ENCODE assay signal across 8 cellular contexts in the genomic region with DNA sequence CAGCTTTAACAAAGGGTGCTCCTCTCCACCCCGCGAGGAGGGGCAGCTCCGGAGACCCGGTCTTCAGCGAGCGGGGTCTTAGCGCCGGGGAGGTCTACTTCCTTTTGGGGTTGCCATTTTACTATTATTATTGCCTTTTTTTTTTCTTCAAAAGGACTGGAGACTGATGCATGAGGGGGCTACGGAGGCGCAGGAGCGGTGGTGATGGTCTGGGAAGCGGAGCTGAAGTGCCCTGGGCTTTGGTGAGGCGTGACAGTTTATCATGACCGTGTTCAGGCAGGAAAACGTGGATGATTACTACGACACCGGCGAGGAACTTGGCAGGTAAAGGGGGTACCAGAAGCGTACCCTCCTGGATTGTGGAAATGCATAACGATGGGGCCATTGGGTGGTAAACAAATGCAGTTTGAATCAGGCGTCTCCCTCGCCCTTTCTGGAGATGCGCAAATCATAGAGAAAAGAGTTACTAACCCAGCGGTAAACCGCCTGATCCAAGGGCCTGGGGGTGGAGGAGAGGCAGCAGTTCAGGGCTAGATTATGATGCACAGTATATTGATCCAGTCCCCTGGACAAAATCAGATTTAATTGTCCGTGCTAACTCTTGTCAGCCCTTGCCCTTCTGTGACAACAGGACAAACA. TPM values are rescaled to one million over a fixed set of nuclear protein-coding genes. Genes with fewer than 3 reads are reported as not detected.
DNase-seq lines count a peak whose midpoint lies in the region; ATAC-seq and TF ChIP-seq lines count a peak whose summit lies in the region.

No MANE protein-coding gene starts in this region.

- no peak for ATAC-seq in WTC11
- no peak for ATAC-seq in GM18873 (IDR thresholded peaks at IDR 0.05; ENCODE audit: low FRiP score, unreplicated experiment)

- DNase-seq in NCI-H2171 treated with DMSO at 0.1 percent for 48 hours (lab: John Stamatoyannopoulos, UW) (peak; percentile 42), NCI-H2171 (lab: John Stamatoyannopoulos, UW) (no peak), WTC11 (ENCODE audit: low spot score) (no peak), superior temporal gyrus (ENCODE audit: extremely low spot score) (no peak), GM19238 (ENCODE audit: insufficient read length, low spot score) (no peak)
- peak; percentile 38 for DNase-seq in stimulated activated CD8-positive, alpha-beta memory T cell treated with anti-CD3 and anti-CD28 coated beads, Interleukin-4, amount 100 ng/mL, for 48 hours

- peak overlapping the region; percentile 92 for H3K4me3 Mint-ChIP-seq in WTC11

- H3K9me3 Mint-ChIP-seq in WTC11 = no peaks in the 10 kb centered on the region

- H3K27me3 Mint-ChIP-seq in WTC11 (ENCODE audit: low read depth) = 0 out of 2 replicates have a peak, but pooled peaks cover under 1% of the 10 kb centered on the region

- CTCF ChIA-PET in WTC11 (lab: Charles Lee) = interaction anchor here (4.1 kb wide), 1 partner anchor 162 kb away, joined by 39 read pairs; no protein-coding TSS in a partner anchor

- peak overlapping the region; percentile 78 for H3K4me3 ChIP-seq in iPS-15b (ENCODE audit: low read depth, low read length)

- H3K27ac Mint-ChIP-seq in WTC11 = peak overlapping the region; percentile 74

- peak overlapping the region; percentile 83 for H3K9ac ChIP-seq in iPS-15b (ENCODE audit: low read depth, low read length)

- peaks cover 46% of the 10 kb centered on the region for H3K4me1 Mint-ChIP-seq in WTC11

- POLR2A ChIA-PET in WTC11 (lab: Charles Lee) = interaction anchor here (1.0 to 2.2 kb wide), 2 partner anchors 10 to 161 kb away, joined by 3 to 19 read pairs; no protein-coding TSS in a partner anchor

- peaks cover 15% of the 10 kb centered on the region for H3K36me3 Mint-ChIP-seq in WTC11

- H3K9me3 ChIP-seq in iPS-15b (ENCODE audit: control insufficient read depth, insufficient read depth, low read length) = no peaks in the 10 kb centered on the region

- H3K4me1 ChIP-seq in iPS-15b (ENCODE audit: control insufficient read depth, insufficient read depth, low read length) = peaks cover 4% of the 10 kb centered on the region

- H3K36me3 ChIP-seq in iPS-15b (ENCODE audit: control insufficient read depth, insufficient read depth, low read length) = no peaks in the 10 kb centered on the region

- peaks cover 4% of the 10 kb centered on the region for H3K27me3 ChIP-seq in iPS-15b (ENCODE audit: control insufficient read depth, insufficient read depth, low read length)

- TF ChIP-seq CTCF in WTC11 (IDR thresholded peaks at IDR 0.05) = no peak

TF ChIP-seq in WTC11, 78 proteins besides CTCF, POLR2A, EP300 and RAD21:
- TF ChIP-seq, protein P1, sequence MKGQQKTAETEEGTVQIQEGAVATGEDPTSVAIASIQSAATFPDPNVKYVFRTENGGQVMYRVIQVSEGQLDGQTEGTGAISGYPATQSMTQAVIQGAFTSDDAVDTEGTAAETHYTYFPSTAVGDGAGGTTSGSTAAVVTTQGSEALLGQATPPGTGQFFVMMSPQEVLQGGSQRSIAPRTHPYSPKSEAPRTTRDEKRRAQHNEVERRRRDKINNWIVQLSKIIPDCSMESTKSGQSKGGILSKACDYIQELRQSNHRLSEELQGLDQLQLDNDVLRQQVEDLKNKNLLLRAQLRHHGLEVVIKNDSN (CRISPR knock-in tag; IDR thresholded peaks at IDR 0.05) = 0 out of 2 replicates have a peak, but pooled peaks have one; percentile 2
- TF ChIP-seq, protein P2, sequence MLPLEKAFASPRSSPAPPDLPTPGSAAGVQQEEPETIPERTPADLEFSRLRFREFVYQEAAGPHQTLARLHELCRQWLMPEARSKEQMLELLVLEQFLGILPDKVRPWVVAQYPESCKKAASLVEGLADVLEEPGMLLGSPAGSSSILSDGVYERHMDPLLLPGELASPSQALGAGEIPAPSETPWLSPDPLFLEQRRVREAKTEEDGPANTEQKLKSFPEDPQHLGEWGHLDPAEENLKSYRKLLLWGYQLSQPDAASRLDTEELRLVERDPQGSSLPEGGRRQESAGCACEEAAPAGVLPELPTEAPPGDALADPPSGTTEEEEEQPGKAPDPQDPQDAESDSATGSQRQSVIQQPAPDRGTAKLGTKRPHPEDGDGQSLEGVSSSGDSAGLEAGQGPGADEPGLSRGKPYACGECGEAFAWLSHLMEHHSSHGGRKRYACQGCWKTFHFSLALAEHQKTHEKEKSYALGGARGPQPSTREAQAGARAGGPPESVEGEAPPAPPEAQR (CRISPR knock-in tag; IDR thresholded peaks at IDR 0.05) = no peak
- TF ChIP-seq, protein P3, sequence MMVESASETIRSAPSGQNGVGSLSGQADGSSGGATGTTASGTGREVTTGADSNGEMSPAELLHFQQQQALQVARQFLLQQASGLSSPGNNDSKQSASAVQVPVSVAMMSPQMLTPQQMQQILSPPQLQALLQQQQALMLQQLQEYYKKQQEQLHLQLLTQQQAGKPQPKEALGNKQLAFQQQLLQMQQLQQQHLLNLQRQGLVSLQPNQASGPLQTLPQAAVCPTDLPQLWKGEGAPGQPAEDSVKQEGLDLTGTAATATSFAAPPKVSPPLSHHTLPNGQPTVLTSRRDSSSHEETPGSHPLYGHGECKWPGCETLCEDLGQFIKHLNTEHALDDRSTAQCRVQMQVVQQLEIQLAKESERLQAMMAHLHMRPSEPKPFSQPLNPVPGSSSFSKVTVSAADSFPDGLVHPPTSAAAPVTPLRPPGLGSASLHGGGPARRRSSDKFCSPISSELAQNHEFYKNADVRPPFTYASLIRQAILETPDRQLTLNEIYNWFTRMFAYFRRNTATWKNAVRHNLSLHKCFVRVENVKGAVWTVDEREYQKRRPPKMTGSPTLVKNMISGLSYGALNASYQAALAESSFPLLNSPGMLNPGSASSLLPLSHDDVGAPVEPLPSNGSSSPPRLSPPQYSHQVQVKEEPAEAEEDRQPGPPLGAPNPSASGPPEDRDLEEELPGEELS (CRISPR knock-in tag; IDR thresholded peaks at IDR 0.05) = 0 out of 2 replicates have a peak, but pooled peaks have one; percentile 42

RNA-seq across cellular contexts. Expression of a gene that starts 1.3 kb away (rescaled TPM):
- total RNA-seq in WTC11 (2021) = 127 to 130 TPM (median 129 TPM) in 3 replicates

Comparison
In these comparisons a context has a peak if more than half of its experiments do, and no peak if none do; other contexts are left out.
1. DNase-seq: peak in NCI-H2171 treated with DMSO at 0.1 percent for 48 hours (single experiment) and stimulated activated CD8-positive, alpha-beta memory T cell treated with anti-CD3 and anti-CD28 coated beads, Interleukin-4, amount 100 ng/mL, for 48 hours (single experiment); none in NCI-H2171 (single experiment), WTC11 (single experiment), superior temporal gyrus (single experiment) and GM19238 (single experiment).